ENCODE assay signal across 9 cellular contexts in the genomic region with DNA sequence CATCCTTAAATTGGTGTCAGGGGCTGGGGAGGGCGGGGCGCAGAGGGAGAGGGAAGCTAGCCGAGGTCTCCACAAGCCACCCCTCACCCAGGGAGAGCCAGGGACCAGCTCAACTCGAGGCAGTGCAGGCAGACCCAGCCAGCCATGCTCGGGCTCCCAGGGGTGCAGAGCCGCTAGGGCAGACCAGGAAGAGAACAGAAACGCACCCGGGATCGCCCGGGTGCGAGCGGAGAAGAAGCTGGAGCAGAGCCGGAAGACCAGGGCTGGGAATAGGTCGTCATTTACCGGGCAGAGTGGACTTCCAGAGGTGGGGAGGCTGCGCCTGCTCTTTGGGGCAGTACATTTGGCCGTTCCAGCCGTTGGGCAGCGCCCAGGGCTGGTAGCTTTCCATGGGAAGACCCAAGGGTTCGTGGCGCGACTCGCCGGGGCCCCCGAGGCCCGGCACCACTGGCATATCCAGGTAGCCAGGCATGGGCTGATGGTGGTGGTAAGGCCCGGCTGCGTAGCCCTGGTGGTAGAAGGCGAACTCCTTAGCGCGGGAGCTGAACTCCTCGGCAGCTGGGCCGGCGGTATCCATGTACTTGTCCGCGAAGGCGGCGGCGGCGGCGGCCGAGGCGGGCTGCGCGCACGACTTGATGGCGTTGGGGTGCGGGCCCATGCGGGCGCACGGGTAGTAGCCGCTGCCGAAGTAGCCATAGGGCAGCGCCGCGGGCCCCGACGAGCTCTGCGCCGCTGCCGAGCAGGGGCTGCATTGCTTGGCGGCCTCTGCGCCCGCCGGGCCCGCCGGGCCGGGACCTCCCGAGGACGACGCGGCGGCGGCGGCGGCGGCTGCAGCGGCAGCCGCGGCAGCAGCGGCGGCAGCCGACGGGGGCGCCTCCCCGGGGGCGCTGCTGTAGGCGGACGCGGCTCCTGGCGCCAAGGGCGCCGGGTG. TPM values are rescaled to one million over a fixed set of nuclear protein-coding genes. Genes with fewer than 3 reads are reported as not detected.
DNase-seq lines count a peak whose midpoint lies in the region; ATAC-seq, FAIRE-seq and TF ChIP-seq lines count a peak whose summit lies in the region.
"Had no signal": no experiment of that assay in that cellular context is flagged by ENCODE, and none has a peak within 500 bp of the region (broad histone marks: within the 10 kb centered on the region; RNA-seq: fewer than 3 reads in every experiment).

No MANE protein-coding gene starts in this region.

- peaks cover 38% of the 10 kb centered on the region for H4K20me1 ChIP-seq in astrocyte (ENCODE audit: insufficient read depth, low read length)

- peaks cover 20% of the 10 kb centered on the region for H3K9me3 Mint-ChIP-seq in astrocyte (ENCODE audit: unreplicated experiment)
- no peaks in the 10 kb centered on the region for H3K9me3 Mint-ChIP-seq in nephron progenitor cell

- H3K36me3 Mint-ChIP-seq in astrocyte (ENCODE audit: low read depth, unreplicated experiment) (no peaks in the 10 kb centered on the region), nephron progenitor cell (ENCODE audit: low read depth) (no peaks in the 10 kb centered on the region)

- DNase-seq in COLO668 (lab: John Stamatoyannopoulos, UW; ENCODE audit: unreplicated experiment) (peak; percentile 85), HT-29 (ENCODE audit: low spot score) (peak; percentile 60), astrocyte (ENCODE audit: low read depth) (no peak), nephron progenitor cell (peak; percentile 60), CD1c-positive myeloid dendritic cell (ENCODE audit: extremely low spot score) (no peak)

- H3K4me1 Mint-ChIP-seq in astrocyte (ENCODE audit: low read depth, unreplicated experiment) = no peaks in the 10 kb centered on the region
- peaks cover 12% of the 10 kb centered on the region for H3K4me1 Mint-ChIP-seq in nephron progenitor cell

- H3K9ac ChIP-seq in astrocyte (ENCODE audit: low read length) = no peak overlapping the region

- H3K4me3 ChIP-seq in astrocyte (ENCODE audit: insufficient read depth, low read depth, low read length) = no peak overlapping the region

- peaks cover 95% of the 10 kb centered on the region for H3K27me3 ChIP-seq in astrocyte (ENCODE audit: insufficient read depth, low read length)

- H3K36me3 ChIP-seq in astrocyte (ENCODE audit: insufficient read depth, low read length) = no peaks in the 10 kb centered on the region

- H3K9me3 ChIP-seq in astrocyte (ENCODE audit: insufficient read depth, low read depth, low read length) = peaks cover 8% of the 10 kb centered on the region

- no peaks in the 10 kb centered on the region for H3K79me2 ChIP-seq in astrocyte (ENCODE audit: insufficient read depth, low read length)

- H3K27ac Mint-ChIP-seq in astrocyte (ENCODE audit: unreplicated experiment) = no peak overlapping the region
- no peak overlapping the region for H3K27ac Mint-ChIP-seq in nephron progenitor cell

- H3K4me3 Mint-ChIP-seq in astrocyte (ENCODE audit: unreplicated experiment) = no peak overlapping the region
- H3K4me3 Mint-ChIP-seq in nephron progenitor cell = peak overlapping the region; percentile 65

- no peak overlapping the region for H3K27ac ChIP-seq in astrocyte (ENCODE audit: low read depth, low read length)

- peaks cover 85% of the 10 kb centered on the region for H3K27me3 Mint-ChIP-seq in astrocyte (ENCODE audit: low read depth, unreplicated experiment)
- H3K27me3 Mint-ChIP-seq in nephron progenitor cell (ENCODE audit: low read depth, poor library complexity) = peaks cover 97% of the 10 kb centered on the region

- H2AFZ ChIP-seq in astrocyte (ENCODE audit: low read depth, low read length) = no peak overlapping the region

- FAIRE-seq in astrocyte (lab: Jason Lieb, UNC) = no peak

- ATAC-seq in HG03342 (IDR thresholded peaks at IDR 0.05; ENCODE audit: unreplicated experiment) = no peak
- no peak for ATAC-seq in HG02623 (IDR thresholded peaks at IDR 0.05; ENCODE audit: unreplicated experiment)
- ATAC-seq in GM19463 (IDR thresholded peaks at IDR 0.05; ENCODE audit: unreplicated experiment) = no peak

- no peak for TF ChIP-seq CTCF in astrocyte (IDR thresholded peaks at IDR 0.05; ENCODE audit: insufficient read depth, low read depth, low read length)
- TF ChIP-seq CTCF in nephron progenitor cell (IDR thresholded peaks at IDR 0.05) = no peak

- no peaks in the 10 kb centered on the region for H3K4me1 ChIP-seq in astrocyte (ENCODE audit: insufficient read depth, low read length)

- peak overlapping the region; percentile 22 for H3K4me2 ChIP-seq in astrocyte (ENCODE audit: low read length)

RNA-seq across cellular contexts. Expression of gene HOXA13, which starts 0.8 kb away (rescaled TPM):
- total RNA-seq in HT-29 (2014; rRNA removed; shearing (Covaris generic)) = 19.8 and 22.2 TPM in 2 replicates
- not detected in 2 replicates for total RNA-seq in astrocyte
- total RNA-seq: fibroblast of lung had no signal

RNA-seq across cellular contexts. Expression of gene HOXA11, which starts 14.1 kb away (rescaled TPM):
- total RNA-seq in HT-29 (2014; rRNA removed; shearing (Covaris generic)) = 67.7 and 74.3 TPM in 2 replicates
- not detected in 2 replicates for total RNA-seq in astrocyte
- total RNA-seq: fibroblast of lung had no signal

RNA-seq across cellular contexts. Expression of gene HOXA10, which starts 25.0 kb away (rescaled TPM):
- 78.9 and 86.4 TPM in 2 replicates for total RNA-seq in HT-29 (2014; rRNA removed; shearing (Covaris generic))
- total RNA-seq in astrocyte = not detected in 2 replicates

RNA-seq across cellular contexts. Expression of gene HOXA9, which starts 33.8 kb away (rescaled TPM):
- 96.1 and 99.2 TPM in 2 replicates for total RNA-seq in HT-29 (2014; rRNA removed; shearing (Covaris generic))
- total RNA-seq in astrocyte = not detected in 2 replicates
- total RNA-seq: fibroblast of lung had no signal

RNA-seq across cellular contexts. Expression of gene HOXA7, which starts 42.7 kb away (rescaled TPM):
- 5.6 and 10.7 TPM in 2 replicates for total RNA-seq in HT-29 (2014; rRNA removed; shearing (Covaris generic))
- not detected in 2 replicates for total RNA-seq in astrocyte

Comparison
In these comparisons a context has a peak if more than half of its experiments do, and no peak if none do; other contexts are left out.
1. DNase-seq: peak in COLO668 (single experiment), HT-29 (single experiment) and nephron progenitor cell (single experiment); none in astrocyte (single experiment) and CD1c-positive myeloid dendritic cell (single experiment).
2. RNA of gene HOXA13, which starts 0.8 kb away (total RNA-seq): 19.8 to 22.2 TPM in HT-29; not detected in astrocyte; every median in the first group is over 10 times any median in the second.
3. RNA of gene HOXA11, which starts 14.1 kb away (total RNA-seq): 67.7 to 74.3 TPM in HT-29; not detected in astrocyte; every median in the first group is over 10 times any median in the second.
4. RNA of gene HOXA10, which starts 25.0 kb away (total RNA-seq): 78.9 to 86.4 TPM in HT-29; not detected in astrocyte; every median in the first group is over 10 times any median in the second.